11 cellular contexts compared by ENCODE assay signal in the genomic region with DNA sequence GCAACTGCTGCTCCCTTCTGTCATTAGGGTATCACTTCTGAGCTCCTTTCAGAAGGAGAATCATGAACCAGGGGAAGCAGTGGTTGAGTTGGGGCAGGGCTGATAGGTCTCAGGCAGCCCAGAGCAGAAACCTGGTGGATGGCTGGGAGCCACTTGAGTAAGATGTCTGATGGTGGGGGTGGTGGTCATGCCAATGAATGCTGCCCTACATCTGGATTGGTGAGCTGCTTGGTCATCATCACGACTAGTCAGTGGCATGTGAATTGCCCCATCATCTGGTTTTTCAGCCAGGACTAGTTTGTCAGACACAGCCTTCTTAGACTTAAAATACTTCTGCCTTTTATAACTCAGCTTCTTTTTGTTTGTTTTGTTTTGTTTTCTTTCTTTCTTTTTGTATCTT. TPM values are rescaled to one million over a fixed set of nuclear protein-coding genes. Genes with fewer than 3 reads are reported as not detected.
DNase-seq lines count a peak whose midpoint lies in the region; ATAC-seq, FAIRE-seq and TF ChIP-seq lines count a peak whose summit lies in the region.
"Had no signal": no experiment of that assay in that cellular context is flagged by ENCODE, and none has a peak within 500 bp of the region (broad histone marks: within the 10 kb centered on the region; RNA-seq: fewer than 3 reads in every experiment).

No MANE protein-coding gene starts in this region.

- H2AFZ ChIP-seq in HepG2 (ENCODE audit: low read length), result no peak overlapping the region

- ATAC-seq in HepG2 (no peak), right lobe of liver (no peak), RWPE2 (ENCODE audit: low read depth) (0 out of 3 replicates have a peak, but pooled peaks have one; percentile 3), foreskin keratinocyte (peak; percentile 20), GM18907 (IDR thresholded peaks at IDR 0.05; ENCODE audit: unreplicated experiment) (no peak)

- H3K27ac ChIP-seq in HepG2 (ENCODE audit: extremely low read length, insufficient read depth, low read length), result no peak overlapping the region
- no peak overlapping the region for H3K27ac ChIP-seq in right lobe of liver
- no peak overlapping the region for H3K27ac ChIP-seq in RWPE2 (ENCODE audit: poor library complexity, severe bottlenecking)
- no peak overlapping the region for H3K27ac ChIP-seq in foreskin keratinocyte

- POLR2A ChIA-PET in HepG2 (lab: Yijun Ruan, JAX), result no interaction called here

- H3K79me2 ChIP-seq in HepG2 (ENCODE audit: insufficient read depth, low read length), result peaks cover 21% of the 10 kb centered on the region

- H3K36me3 ChIP-seq in HepG2 (replicated peaks in 1 of 2; ENCODE audit: control insufficient read depth in 1 of 2, insufficient read depth in 2 of 2, low read length in 2 of 2) (peaks cover 3 to 7% of the 10 kb centered on the region in 2 experiments; a peak in 4 of 5 replicates), right lobe of liver (peaks cover 0 to 1% (median 0%) of the 10 kb centered on the region in 4 donors), RWPE2 (ENCODE audit: low read depth) (peaks cover 10% of the 10 kb centered on the region)

- no peak for TF ChIP-seq CTCF in HepG2 (CRISPR knock-in tag; IDR thresholded peaks at IDR 0.05)
- no peak for TF ChIP-seq CTCF in right lobe of liver (IDR thresholded peaks at IDR 0.05)
- TF ChIP-seq CTCF in RWPE2 (IDR thresholded peaks at IDR 0.05; ENCODE audit: poor library complexity, severe bottlenecking), result no peak
- TF ChIP-seq CTCF in foreskin keratinocyte (conservative IDR thresholded peaks at IDR 0.05), result no peak

- H3K9ac ChIP-seq in HepG2 (ENCODE audit: insufficient read depth, low read depth, low read length), result peak overlapping the region; percentile 32; the same call in 1 of the 2 replicates

- H3K4me1 ChIP-seq in HepG2 (ENCODE audit: insufficient read depth, low read length) (peaks cover 47% of the 10 kb centered on the region), right lobe of liver (peaks cover 0 to 30% (median 6%) of the 10 kb centered on the region in 4 donors), RWPE2 (ENCODE audit: insufficient read depth, poor library complexity, severe bottlenecking) (no peaks in the 10 kb centered on the region), foreskin keratinocyte (peaks cover 15% of the 10 kb centered on the region)

- H3K27me3 ChIP-seq in HepG2 (ENCODE audit: control insufficient read depth in 1 of 2, insufficient read depth in 2 of 2, low read length in 2 of 2) (no peaks in the 10 kb centered on the region; a peak in 1 of 5 replicates), right lobe of liver (no peaks in the 10 kb centered on the region), RWPE2 (ENCODE audit: insufficient read depth, poor library complexity, severe bottlenecking) (no peaks in the 10 kb centered on the region), foreskin keratinocyte (no peaks in the 10 kb centered on the region)

- DNase-seq in HepG2 (ENCODE audit: low spot score), result no peak
- DNase-seq in right lobe of liver, result no peak
- DNase-seq in RWPE2 (ENCODE audit: low spot score), result no peak
- peak; percentile 24 to 66 for DNase-seq in foreskin keratinocyte
- no peak for DNase-seq in UCSD-AML1 (lab: John Stamatoyannopoulos, UW; ENCODE audit: unreplicated experiment)
- DNase-seq in pons (ENCODE audit: low spot score), result no peak
- no peak for DNase-seq in NCI-H226
- DNase-seq: DMS53; NCI-H1105; stimulated activated CD4-positive, alpha-beta T cell treated with anti-CD3 and anti-CD28 coated beads, Interleukin-4, amount 100 ng/mL, for 4 hours had no signal

- in situ Hi-C loops in HepG2 (cut with HindIII; ENCODE audit: extremely low pct_ligation_motif_present, low pct_unique_long_range_greater_than_20kb), result no loop called here

- TSS peak; percentile 34 for BruUV-seq in HepG2 (replicated peaks; lab: Mats Ljungman, UMichigan)

- no peak for TF ChIP-seq RAD21 in HepG2 (CRISPR knock-in tag; IDR thresholded peaks at IDR 0.05)

- H3K9me3 ChIP-seq in HepG2 (ENCODE audit: low read length) (no peaks in the 10 kb centered on the region), right lobe of liver (no peaks in the 10 kb centered on the region), RWPE2 (ENCODE audit: severe bottlenecking) (no peaks in the 10 kb centered on the region)

- H4K20me1 ChIP-seq in HepG2 (ENCODE audit: insufficient read depth, low read length), result no peaks in the 10 kb centered on the region

- no peak for FAIRE-seq in HepG2 (lab: Jason Lieb, UNC)

- CTCF ChIA-PET in HepG2 (lab: Yijun Ruan, JAX; ENCODE audit: low intra/inter-chr PET ratio, low total read pairs), result no interaction called here

- TF ChIP-seq POLR2A in HepG2 (IDR thresholded peaks at IDR 0.05; ENCODE audit: insufficient read depth in 1 of 2, low read depth in 2 of 2, low read length in 2 of 2), result no peak
- TF ChIP-seq POLR2A in right lobe of liver (IDR thresholded peaks at IDR 0.05), result no peak

- WGBS in HepG2 (ENCODE audit: low lambda C conversion rate), result 83% methylated on average over 1 of the region's 1 CpG
- WGBS in right lobe of liver (ENCODE audit: insufficient coverage, low coverage, low lambda C conversion rate, missing lambda C conversion rate), result 40% methylated on average over 1 of the region's 1 CpG

- H3K4me2 ChIP-seq in HepG2 (ENCODE audit: low read depth, low read length), result no peak overlapping the region; the same call in 1 of the 2 replicates

- TF ChIP-seq EP300 in HepG2 (IDR thresholded peaks at IDR 0.05; ENCODE audit: low read depth in 2 of 2, low read length in 2 of 2) (no peak), HepG2 (CRISPR knock-in tag; IDR thresholded peaks at IDR 0.05; ENCODE audit: borderline replicate concordance) (no peak)

- H3K4me3 ChIP-seq in HepG2 (replicated peaks in 1 of 3; ENCODE audit: insufficient read depth in 1 of 3, low read depth in 2 of 3, low read length in 3 of 3) (no peak overlapping the region), right lobe of liver (no peak overlapping the region), RWPE2 (ENCODE audit: severe bottlenecking) (no peak overlapping the region)

- intact Hi-C loops in HepG2 (cut with micrococcal nuclease; ENCODE audit: unreplicated experiment) (no loop called here), right lobe of liver (cut with DNase I) (no loop called here)

RNA-seq across cellular contexts. Expression of gene GID4, which starts 2.6 kb away (rescaled TPM):
- 4.3 and 5.5 TPM in 2 replicates for total RNA-seq in HepG2 (2016; rRNA removed; fragmentation: Illumina TruSeq; extraction: Trizol)
- total RNA-seq in HepG2 (2016; cell fraction: cytosol; rRNA removed; fragmentation: Illumina TruSeq; extraction: Trizol; ENCODE audit: low read depth), result 2.5 and 4.3 TPM in 2 replicates
- total RNA-seq in HepG2 (2016; cell fraction: insoluble cytoplasmic fraction; rRNA removed; fragmentation: Illumina TruSeq; extraction: Trizol), result 4.4 and 4.8 TPM in 2 replicates
- 6.5 and 7.9 TPM in 2 replicates for total RNA-seq in HepG2 (2016; cell fraction: membrane; rRNA removed; fragmentation: Illumina TruSeq; extraction: Trizol)
- 2.7 and 3.1 TPM in 2 replicates for total RNA-seq in HepG2 (2016; cell fraction: nucleus; rRNA removed; fragmentation: Illumina TruSeq; extraction: Trizol)
- polyA plus RNA-seq in HepG2 (2011; rRNA removed), result 4.7 and 6.1 TPM in 2 replicates
- polyA plus RNA-seq in HepG2 (2011; cell fraction: cytosol; rRNA removed), result 2.8 and 3.4 TPM in 2 replicates
- polyA plus RNA-seq in HepG2 (2011; cell fraction: nucleus; rRNA removed), result 4.1 and 4.6 TPM in 2 replicates
- 8.4 and 8.9 TPM in 2 replicates for polyA plus RNA-seq in HepG2 (2012)
- polyA plus RNA-seq in HepG2 (2016; cell fraction: cytosol; fragmentation: Illumina TruSeq; extraction: Trizol; ENCODE audit: low read depth), result 7.0 and 8.5 TPM in 2 replicates
- 5.8 and 6.7 TPM in 2 replicates for polyA plus RNA-seq in HepG2 (2016; cell fraction: insoluble cytoplasmic fraction; fragmentation: Illumina TruSeq; extraction: Trizol; ENCODE audit: low read depth)
- polyA plus RNA-seq in HepG2 (2016; cell fraction: membrane; fragmentation: Illumina TruSeq; extraction: Trizol; ENCODE audit: low read depth), result 7.0 and 8.2 TPM in 2 replicates
- polyA plus RNA-seq in HepG2 (2016; cell fraction: nucleus; fragmentation: Illumina TruSeq; extraction: Trizol; ENCODE audit: insufficient read depth, low read depth), result 4.4 and 6.0 TPM in 2 replicates
- polyA minus RNA-seq in HepG2 (2011; rRNA and poly(A)+ RNA removed; ENCODE audit: low replicate concordance), result 8.2 and 20.5 TPM in 2 replicates
- 3.7 and 4.2 TPM in 2 replicates for polyA minus RNA-seq in HepG2 (2011; cell fraction: cytosol; rRNA and poly(A)+ RNA removed)
- 6.4 and 10.4 TPM in 2 replicates for polyA minus RNA-seq in HepG2 (2011; cell fraction: nucleus; rRNA and poly(A)+ RNA removed)
- 1 to 10 TPM; 4.8 to 6.1 (median 5.3) TPM for total RNA-seq in right lobe of liver
- total RNA-seq in foreskin keratinocyte, result 11.7 and 13.4 TPM in 2 replicates
- polyA plus RNA-seq in foreskin keratinocyte, result 7.0 and 8.1 TPM in 2 replicates

RNA-seq across cellular contexts. Expression of gene ATPAF2, which starts 2.8 kb away (rescaled TPM):
- total RNA-seq in HepG2 (2016; rRNA removed; fragmentation: Illumina TruSeq; extraction: Trizol) (14.2 and 15.0 TPM in 2 replicates), right lobe of liver (10 to 100 TPM; 17.2 to 21.0 (median 19.2) TPM), foreskin keratinocyte (26.5 and 30.4 TPM in 2 replicates)
- 8.8 and 12.0 TPM in 2 replicates for total RNA-seq in HepG2 (2016; cell fraction: cytosol; rRNA removed; fragmentation: Illumina TruSeq; extraction: Trizol; ENCODE audit: low read depth)
- 14.9 and 18.9 TPM in 2 replicates for total RNA-seq in HepG2 (2016; cell fraction: insoluble cytoplasmic fraction; rRNA removed; fragmentation: Illumina TruSeq; extraction: Trizol)
- 9.7 and 14.4 TPM in 2 replicates for total RNA-seq in HepG2 (2016; cell fraction: membrane; rRNA removed; fragmentation: Illumina TruSeq; extraction: Trizol)
- 12.8 and 14.7 TPM in 2 replicates for total RNA-seq in HepG2 (2016; cell fraction: nucleus; rRNA removed; fragmentation: Illumina TruSeq; extraction: Trizol)
- polyA plus RNA-seq in HepG2 (2011; rRNA removed) (16.0 and 16.5 TPM in 2 replicates), foreskin keratinocyte (38.5 and 39.7 TPM in 2 replicates)
- polyA plus RNA-seq in HepG2 (2011; cell fraction: cytosol; rRNA removed), result 8.0 and 9.7 TPM in 2 replicates
- 46.6 and 61.0 TPM in 2 replicates for polyA plus RNA-seq in HepG2 (2011; cell fraction: nucleus; rRNA removed)
- polyA plus RNA-seq in HepG2 (2012), result 10.3 and 10.4 TPM in 2 replicates
- polyA plus RNA-seq in HepG2 (2016; cell fraction: cytosol; fragmentation: Illumina TruSeq; extraction: Trizol; ENCODE audit: low read depth), result 8.0 and 11.6 TPM in 2 replicates
- 19.2 and 26.7 TPM in 2 replicates for polyA plus RNA-seq in HepG2 (2016; cell fraction: insoluble cytoplasmic fraction; fragmentation: Illumina TruSeq; extraction: Trizol; ENCODE audit: low read depth)
- 11.3 and 19.5 TPM in 2 replicates for polyA plus RNA-seq in HepG2 (2016; cell fraction: membrane; fragmentation: Illumina TruSeq; extraction: Trizol; ENCODE audit: low read depth)
- 37.0 and 37.2 TPM in 2 replicates for polyA plus RNA-seq in HepG2 (2016; cell fraction: nucleus; fragmentation: Illumina TruSeq; extraction: Trizol; ENCODE audit: insufficient read depth, low read depth)
- 18.0 and 28.2 TPM in 2 replicates for polyA minus RNA-seq in HepG2 (2011; rRNA and poly(A)+ RNA removed; ENCODE audit: low replicate concordance)
- polyA minus RNA-seq in HepG2 (2011; cell fraction: cytosol; rRNA and poly(A)+ RNA removed), result 7.1 and 8.4 TPM in 2 replicates
- polyA minus RNA-seq in HepG2 (2011; cell fraction: nucleus; rRNA and poly(A)+ RNA removed), result 23.1 and 28.8 TPM in 2 replicates

RNA-seq across cellular contexts. Expression of gene DRG2, which starts 46.0 kb away (rescaled TPM):
- total RNA-seq in HepG2 (2016; rRNA removed; fragmentation: Illumina TruSeq; extraction: Trizol) (23.0 and 26.6 TPM in 2 replicates), right lobe of liver (10 to 100 TPM; 10.4 to 28.8 (median 17.3) TPM), foreskin keratinocyte (40.3 and 42.1 TPM in 2 replicates)
- total RNA-seq in HepG2 (2016; cell fraction: cytosol; rRNA removed; fragmentation: Illumina TruSeq; extraction: Trizol; ENCODE audit: low read depth), result 34.5 and 35.0 TPM in 2 replicates
- 19.6 and 31.0 TPM in 2 replicates for total RNA-seq in HepG2 (2016; cell fraction: insoluble cytoplasmic fraction; rRNA removed; fragmentation: Illumina TruSeq; extraction: Trizol)
- total RNA-seq in HepG2 (2016; cell fraction: membrane; rRNA removed; fragmentation: Illumina TruSeq; extraction: Trizol), result 18.9 and 21.9 TPM in 2 replicates
- 27.8 and 29.3 TPM in 2 replicates for total RNA-seq in HepG2 (2016; cell fraction: nucleus; rRNA removed; fragmentation: Illumina TruSeq; extraction: Trizol)
- polyA plus RNA-seq in HepG2 (2011; rRNA removed) (20.1 and 24.9 TPM in 2 replicates), foreskin keratinocyte (41.6 and 43.0 TPM in 2 replicates)
- polyA plus RNA-seq in HepG2 (2011; cell fraction: cytosol; rRNA removed), result 16.7 and 20.6 TPM in 2 replicates
- polyA plus RNA-seq in HepG2 (2011; cell fraction: nucleus; rRNA removed), result 78.3 and 80.8 TPM in 2 replicates
- polyA plus RNA-seq in HepG2 (2012), result 18.5 and 21.7 TPM in 2 replicates
- polyA plus RNA-seq in HepG2 (2016; cell fraction: cytosol; fragmentation: Illumina TruSeq; extraction: Trizol; ENCODE audit: low read depth), result 7.5 and 8.3 TPM in 2 replicates
- polyA plus RNA-seq in HepG2 (2016; cell fraction: insoluble cytoplasmic fraction; fragmentation: Illumina TruSeq; extraction: Trizol; ENCODE audit: low read depth), result 19.2 and 22.3 TPM in 2 replicates
- 10.0 and 11.1 TPM in 2 replicates for polyA plus RNA-seq in HepG2 (2016; cell fraction: membrane; fragmentation: Illumina TruSeq; extraction: Trizol; ENCODE audit: low read depth)
- polyA plus RNA-seq in HepG2 (2016; cell fraction: nucleus; fragmentation: Illumina TruSeq; extraction: Trizol; ENCODE audit: insufficient read depth, low read depth), result 47.8 and 50.0 TPM in 2 replicates
- polyA minus RNA-seq in HepG2 (2011; rRNA and poly(A)+ RNA removed; ENCODE audit: low replicate concordance), result 43.9 and 69.9 TPM in 2 replicates
- polyA minus RNA-seq in HepG2 (2011; cell fraction: cytosol; rRNA and poly(A)+ RNA removed), result 10.0 and 13.9 TPM in 2 replicates
- 46.6 and 47.5 TPM in 2 replicates for polyA minus RNA-seq in HepG2 (2011; cell fraction: nucleus; rRNA and poly(A)+ RNA removed)

Comparison
In these comparisons a context has a peak if more than half of its experiments do, and no peak if none do; other contexts are left out.
1. ATAC-seq: peak in RWPE2 (single experiment) and foreskin keratinocyte (single experiment); none in HepG2 (single experiment), right lobe of liver (0 of 4) and GM18907 (single experiment).
2. DNase-seq: peak in foreskin keratinocyte (2 of 2); none in HepG2 (single experiment), right lobe of liver (0 of 3), RWPE2 (single experiment), UCSD-AML1 (single experiment), pons (single experiment) and NCI-H226 (single experiment).